Comparison of ENCODE assay signal across 8 cellular contexts in the genomic region with DNA sequence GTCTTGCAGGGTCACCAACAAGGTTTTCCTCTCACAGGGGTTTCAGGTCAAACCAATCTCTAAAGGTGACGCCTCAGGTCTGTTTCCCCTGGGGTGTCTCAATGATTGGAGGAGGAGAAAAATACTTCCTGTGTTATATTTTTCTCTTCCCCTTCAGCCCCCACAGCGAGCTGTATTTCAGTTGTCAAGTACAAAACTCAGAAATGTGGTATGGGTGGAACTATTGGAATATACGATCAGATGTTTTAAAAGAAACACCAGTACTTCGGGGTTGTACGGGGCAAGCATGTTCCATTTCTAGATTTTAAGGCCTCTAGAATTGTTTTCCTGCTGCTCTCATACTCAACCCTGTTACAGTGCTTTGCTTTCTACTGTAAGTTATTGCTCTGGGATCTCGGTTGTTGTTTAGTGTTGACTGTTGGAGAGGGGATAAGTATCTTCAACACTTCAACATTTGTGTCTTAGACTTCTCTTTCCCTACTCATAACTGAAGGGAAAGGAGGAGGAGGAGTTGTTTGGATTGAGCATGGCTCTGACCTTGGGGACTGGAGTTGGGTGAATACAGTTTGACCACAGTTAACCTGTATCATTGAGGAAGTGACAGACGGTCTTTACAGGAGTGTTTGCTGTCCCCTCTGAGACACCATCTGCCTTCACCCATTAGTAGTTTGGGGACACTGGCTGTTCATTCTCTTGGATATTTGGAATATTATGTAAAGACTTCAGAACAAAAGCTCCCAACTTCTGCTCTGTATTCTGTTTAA. TPM values are rescaled to one million over a fixed set of nuclear protein-coding genes. Genes with fewer than 3 reads are reported as not detected.
DNase-seq lines count a peak whose midpoint lies in the region; ATAC-seq and TF ChIP-seq lines count a peak whose summit lies in the region.

No MANE protein-coding gene starts in this region.

- H4K20me1 ChIP-seq in H9 (ENCODE audit: control insufficient read depth, insufficient read depth, insufficient read length) (no peaks in the 10 kb centered on the region), hepatocyte (ENCODE audit: insufficient read depth, poor library complexity, severe bottlenecking) (peaks cover 58% of the 10 kb centered on the region)

- H2BK5ac ChIP-seq in H9 (ENCODE audit: insufficient read length, low read length), result no peak overlapping the region

- no peak overlapping the region for H3K23ac ChIP-seq in H9 (ENCODE audit: insufficient read length, low read depth, low read length)

- H3K27me3 ChIP-seq in H9 (ENCODE audit: insufficient read depth, low read length), result peaks cover 23% of the 10 kb centered on the region
- no peaks in the 10 kb centered on the region for H3K27me3 ChIP-seq in hepatocyte

- H3K36me3 Mint-ChIP-seq in Calu3 (ENCODE audit: insufficient read depth, unreplicated experiment), result peaks cover 26% of the 10 kb centered on the region
- peaks cover 0 to 4% (median 0%) of the 10 kb centered on the region in 3 experiments; a peak in 1 of 7 replicates for H3K36me3 Mint-ChIP-seq in H9 (ENCODE audit: insufficient read depth in 1 of 3, low read depth in 3 of 3)
- H3K36me3 Mint-ChIP-seq in WTC11, result no peaks in the 10 kb centered on the region
- H3K36me3 Mint-ChIP-seq in stimulated activated naive B cell treated with anti-CD40 and anti-IgM and Interleukin-4, amounts not matched to agents 10 μg/mL and 1 μg/mL and 100 μg/mL, for 72 hours, result peaks cover 10 to 16% of the 10 kb centered on the region in 2 donors

- peak overlapping the region; percentile 80 for H3K4me3 Mint-ChIP-seq in Calu3 (ENCODE audit: low read depth, unreplicated experiment)
- H3K4me3 Mint-ChIP-seq in H9, result peak overlapping the region; percentile 92 to 93
- peak overlapping the region; percentile 85 for H3K4me3 Mint-ChIP-seq in WTC11
- peak overlapping the region; percentile 89 to 92 for H3K4me3 Mint-ChIP-seq in stimulated activated naive B cell treated with anti-CD40 and anti-IgM and Interleukin-4, amounts not matched to agents 10 μg/mL and 1 μg/mL and 100 μg/mL, for 72 hours

- H3K4ac ChIP-seq in H9 (ENCODE audit: low read depth, low read length), result no peak overlapping the region

- no peaks in the 10 kb centered on the region for H3K36me3 ChIP-seq in hepatocyte (replicated peaks; ENCODE audit: insufficient read depth, low read depth)

- no peak overlapping the region for H4K91ac ChIP-seq in H9 (ENCODE audit: insufficient read length, low read depth, low read length)

- H3K9ac ChIP-seq in H9 (ENCODE audit: extremely low read depth, insufficient read length, low read length), result no peak overlapping the region

- no peak overlapping the region for H3K56ac ChIP-seq in H9 (ENCODE audit: insufficient read length, low read depth, low read length)

- H2AK5ac ChIP-seq in H9 (ENCODE audit: insufficient read length, low read length), result no peak overlapping the region

- H3K9me3 ChIP-seq in H9 (ENCODE audit: control insufficient read depth, low read depth, low read length), result no peaks in the 10 kb centered on the region
- no peaks in the 10 kb centered on the region for H3K9me3 ChIP-seq in hepatocyte (ENCODE audit: low read depth)

- H3K9me2 ChIP-seq in hepatocyte (replicated peaks; ENCODE audit: insufficient read depth), result no peaks in the 10 kb centered on the region

- BruUV-seq in Calu3 (replicated peaks; lab: Mats Ljungman, UMichigan), result no TSS peak

- no CpG with 5 or more reads among the region's 7 CpGs for WGBS in H9 (ENCODE audit: extremely low coverage, insufficient read length, low lambda C conversion rate)
- WGBS in hepatocyte (ENCODE audit: low lambda C conversion rate, missing lambda C conversion rate), result 19% methylated on average over 7 of the region's 7 CpGs

- no peak overlapping the region for H2AFZ ChIP-seq in H9 (ENCODE audit: low read length)
- peak overlapping the region; percentile 14 for H2AFZ ChIP-seq in hepatocyte

- H3K9me3 Mint-ChIP-seq in Calu3 (ENCODE audit: low read depth, unreplicated experiment) (no peaks in the 10 kb centered on the region), H9 (peaks cover 0 to 2% of the 10 kb centered on the region in 2 experiments; a peak in 1 of 5 replicates), WTC11 (no peaks in the 10 kb centered on the region)
- no peaks in the 10 kb centered on the region for H3K9me3 Mint-ChIP-seq in stimulated activated naive B cell treated with anti-CD40 and anti-IgM and Interleukin-4, amounts not matched to agents 10 μg/mL and 1 μg/mL and 100 μg/mL, for 72 hours

- DNase-seq in Calu3, result no peak
- DNase-seq in H9, result no peak
- DNase-seq in WTC11 (ENCODE audit: low spot score), result no peak
- DNase-seq in hepatocyte (ENCODE audit: low spot score), result no peak
- no peak for DNase-seq in stimulated activated naive B cell treated with anti-CD40 and anti-IgM and Interleukin-4, amounts not matched to agents 10 μg/mL and 1 μg/mL and 100 μg/mL, for 72 hours
- DNase-seq in NCI-H1436 (lab: John Stamatoyannopoulos, UW), result no peak

- H3K4me2 ChIP-seq in H9 (ENCODE audit: insufficient read depth, insufficient read length, low read length) (peak overlapping the region; percentile 54), hepatocyte (peak overlapping the region; percentile 90)

- H3K14ac ChIP-seq in H9 (ENCODE audit: insufficient read depth, low read length), result no peak overlapping the region

- H2BK120ac ChIP-seq in H9 (ENCODE audit: low read depth, low read length, poor library complexity, severe bottlenecking), result no peak overlapping the region

- H3K4me3 ChIP-seq in hepatocyte, result peak overlapping the region; percentile 98

- intact Hi-C loops in Calu3 (cut with micrococcal nuclease; ENCODE audit: unreplicated experiment), result loop anchor here (5.0 kb wide), 1 partner anchor 36 kb away; no protein-coding TSS in a partner anchor

- H3K4me1 ChIP-seq in H9 (ENCODE audit: insufficient read depth, low read length) (peaks cover 13% of the 10 kb centered on the region; the same call in 1 of the 2 replicates), hepatocyte (ENCODE audit: insufficient read depth) (peaks cover 47% of the 10 kb centered on the region)

- no peak overlapping the region for H4K8ac ChIP-seq in H9 (replicated peaks; ENCODE audit: insufficient read length, low read depth, low read length)

- H3K27ac Mint-ChIP-seq in Calu3 (ENCODE audit: unreplicated experiment) (peak overlapping the region; percentile 81), H9 (no peak overlapping the region), WTC11 (no peak overlapping the region)
- H3K27ac Mint-ChIP-seq in stimulated activated naive B cell treated with anti-CD40 and anti-IgM and Interleukin-4, amounts not matched to agents 10 μg/mL and 1 μg/mL and 100 μg/mL, for 72 hours, result peak overlapping the region; percentile 95

- H3K18ac ChIP-seq in H9 (ENCODE audit: insufficient read length, low read depth, low read length), result no peak overlapping the region

- peaks cover 15% of the 10 kb centered on the region for H3K23me2 ChIP-seq in H9 (ENCODE audit: insufficient read length, low read depth, low read length, poor library complexity, severe bottlenecking)

- no peak overlapping the region for H3T11ph ChIP-seq in H9 (ENCODE audit: low read length)

- no peak overlapping the region for H2BK12ac ChIP-seq in H9 (ENCODE audit: insufficient read length, low read depth, low read length)

- H2BK15ac ChIP-seq in H9 (ENCODE audit: low read depth, low read length), result no peak overlapping the region

- H3K4me1 Mint-ChIP-seq in Calu3 (ENCODE audit: low read depth, unreplicated experiment), result peaks cover 52% of the 10 kb centered on the region
- peaks cover 52 to 60% of the 10 kb centered on the region in 2 experiments for H3K4me1 Mint-ChIP-seq in H9
- H3K4me1 Mint-ChIP-seq in WTC11, result peaks cover 51% of the 10 kb centered on the region
- H3K4me1 Mint-ChIP-seq in stimulated activated naive B cell treated with anti-CD40 and anti-IgM and Interleukin-4, amounts not matched to agents 10 μg/mL and 1 μg/mL and 100 μg/mL, for 72 hours, result peaks cover 64 to 85% of the 10 kb centered on the region in 2 donors

- no peak for ATAC-seq in WTC11
- peak; percentile 24 to 40 for ATAC-seq in stimulated activated naive B cell treated with anti-CD40 and anti-IgM and Interleukin-4, amounts not matched to agents 10 μg/mL and 1 μg/mL and 100 μg/mL, for 72 hours (replicated peaks)
- ATAC-seq in HG02938 (IDR thresholded peaks at IDR 0.05; ENCODE audit: unreplicated experiment), result no peak
- ATAC-seq in HG02623 (IDR thresholded peaks at IDR 0.05; ENCODE audit: unreplicated experiment), result no peak

- CTCF ChIA-PET in Calu3 (lab: Charles Lee), result interaction anchor here (1.3 to 1.4 kb wide), 2 partner anchors 10 to 15 kb away, joined by 3 to 4 read pairs; no protein-coding TSS in a partner anchor
- CTCF ChIA-PET in WTC11 (lab: Charles Lee), result interaction anchor here (1.3 kb wide), 1 partner anchor 226 kb away, joined by 5 read pairs; no protein-coding TSS in a partner anchor

- POLR2A ChIA-PET in WTC11 (lab: Charles Lee), result no interaction called here

- H3K27ac ChIP-seq in H9 (ENCODE audit: insufficient read length, low read depth, low read length) (no peak overlapping the region), hepatocyte (peak overlapping the region; percentile 98)

- H3K27me3 Mint-ChIP-seq in Calu3 (ENCODE audit: unreplicated experiment) (peaks cover 15% of the 10 kb centered on the region), H9 (ENCODE audit: low read depth) (peaks cover 56% of the 10 kb centered on the region), WTC11 (ENCODE audit: low read depth) (peaks cover 48% of the 10 kb centered on the region)
- no peaks in the 10 kb centered on the region for H3K27me3 Mint-ChIP-seq in stimulated activated naive B cell treated with anti-CD40 and anti-IgM and Interleukin-4, amounts not matched to agents 10 μg/mL and 1 μg/mL and 100 μg/mL, for 72 hours

- TF ChIP-seq CTCF in Calu3 (IDR thresholded peaks at IDR 0.05; ENCODE audit: unreplicated experiment) (no peak), H9 (conservative IDR thresholded peaks at IDR 0.05) (no peak), WTC11 (IDR thresholded peaks at IDR 0.05) (no peak), hepatocyte (IDR thresholded peaks at IDR 0.05; ENCODE audit: poor library complexity) (no peak)

- H3K79me2 ChIP-seq in H9 (ENCODE audit: insufficient read depth, low read length), result peaks cover 6% of the 10 kb centered on the region; the same call in 1 of the 2 replicates
- H3K79me2 ChIP-seq in hepatocyte, result peaks cover 61% of the 10 kb centered on the region

- H2BK20ac ChIP-seq in H9 (ENCODE audit: low read depth, low read length, poor library complexity, severe bottlenecking), result no peak overlapping the region

- H4K5ac ChIP-seq in H9 (ENCODE audit: insufficient read length, low read depth, low read length), result no peak overlapping the region

- peaks cover 6% of the 10 kb centered on the region for H3K79me1 ChIP-seq in H9 (ENCODE audit: insufficient read depth, low read depth, low read length, poor library complexity, severe bottlenecking)

TF ChIP-seq in WTC11, 78 proteins besides CTCF, POLR2A, EP300 and RAD21 (continues in another document):
- TF ChIP-seq EMX1 (CRISPR knock-in tag; IDR thresholded peaks at IDR 0.05), result no peak

RNA-seq across cellular contexts. Expression of gene MAPKAPK2, which starts 2.0 kb away (rescaled TPM):
- total RNA-seq in Calu3 (2022), result 93.7 and 96.2 TPM in 2 replicates
- total RNA-seq in H9 (2021), result 48.0 and 50.1 TPM in 2 replicates
- 46.4 to 54.9 TPM (median 48.9 TPM) in 3 replicates for total RNA-seq in WTC11 (2021)
- total RNA-seq in hepatocyte, result 38.9 and 39.4 TPM in 2 replicates
- 12.8 and 13.3 TPM in 2 replicates for polyA plus RNA-seq in hepatocyte

RNA-seq across cellular contexts. Expression of gene DYRK3, which starts 51.3 kb away (rescaled TPM):
- 7.6 and 8.0 TPM in 2 replicates for total RNA-seq in Calu3 (2022)
- 4.0 and 4.7 TPM in 2 replicates for total RNA-seq in H9 (2021)
- 6.7 to 7.8 TPM (median 6.7 TPM) in 3 replicates for total RNA-seq in WTC11 (2021)
- 4.6 and 6.2 TPM in 2 replicates for total RNA-seq in hepatocyte
- 5.8 and 8.9 TPM in 2 replicates for polyA plus RNA-seq in hepatocyte

Comparison
In these comparisons a context has a peak if more than half of its experiments do, and no peak if none do; other contexts are left out.
1. H3K27ac Mint-ChIP-seq: peak in Calu3 (single experiment) and stimulated activated naive B cell treated with anti-CD40 and anti-IgM and Interleukin-4, amounts not matched to agents 10 μg/mL and 1 μg/mL and 100 μg/mL, for 72 hours (single experiment); none in H9 (0 of 3) and WTC11 (single experiment).
2. ATAC-seq: peak in stimulated activated naive B cell treated with anti-CD40 and anti-IgM and Interleukin-4, amounts not matched to agents 10 μg/mL and 1 μg/mL and 100 μg/mL, for 72 hours (2 of 2); none in WTC11 (single experiment), HG02938 (single experiment) and HG02623 (single experiment).
3. Peak in every context shown above with its lines, with median percentiles within 50 percentile points of each other: H3K4me3 Mint-ChIP-seq.